ENCODE assay signal across 21 cellular contexts in genomic region chr6:159974932-159975331, GRCh38. TPM values are rescaled to one million over a fixed set of nuclear protein-coding genes. Genes with fewer than 3 reads are reported as not detected.
DNase-seq lines count a peak whose midpoint lies in the region; ATAC-seq and TF ChIP-seq lines count a peak whose summit lies in the region.
"Had no signal": no experiment of that assay in that cellular context is flagged by ENCODE, and none has a peak within 500 bp of the region (broad histone marks: within the 10 kb centered on the region; RNA-seq: fewer than 3 reads in every experiment).

No MANE protein-coding gene starts in this region.

- no peaks in the 10 kb centered on the region for H3K9me3 Mint-ChIP-seq in activated T-helper 1 cell treated with anti-CD3 and anti-CD28 coated beads, Interleukin-12 subunit alpha, Interleukin-12 subunit beta, Interleukin-2, Interleukin-4 antibody, amounts not matched to agents 30 ng/mL and 10 ng/mL and 1 ng/mL, durations not matched to agents 14 hours and 24 hours and 36 hours
- no peaks in the 10 kb centered on the region for H3K9me3 Mint-ChIP-seq in natural killer cell treated with Interleukin-12 subunit alpha and Interleukin-12 subunit beta and Interleukin-15 and Interleukin-18, amount 100 ng/mL, for 72 hours
- H3K9me3 Mint-ChIP-seq: activated B cell treated with CpG ODN at 0.5 μM for 24 hours had no signal

- H3K27ac ChIP-seq in left ventricle myocardium inferior (replicated peaks) (peak overlapping the region; percentile 93), suprapubic skin (peak overlapping the region; percentile 8), prostate gland (no peak overlapping the region)

- H3K27me3 ChIP-seq in left ventricle myocardium inferior (ENCODE audit: low read depth) (no peaks in the 10 kb centered on the region), suprapubic skin (no peaks in the 10 kb centered on the region), prostate gland (replicated peaks; ENCODE audit: insufficient read depth) (no peaks in the 10 kb centered on the region)
- H3K27me3 ChIP-seq: adrenal gland, heart right ventricle, MG63, right lobe of liver, testis had no signal

- ATAC-seq in natural killer cell treated with Interleukin-12 subunit alpha and Interleukin-12 subunit beta and Interleukin-15 and Interleukin-18, amount 100 ng/mL, for 72 hours = no peak
- ATAC-seq: heart right ventricle, right lobe of liver, Right ventricle myocardium inferior had no signal

- no peaks in the 10 kb centered on the region for H3K27me3 Mint-ChIP-seq in activated T-helper 1 cell treated with anti-CD3 and anti-CD28 coated beads, Interleukin-12 subunit alpha, Interleukin-12 subunit beta, Interleukin-2, Interleukin-4 antibody, amounts not matched to agents 30 ng/mL and 10 ng/mL and 1 ng/mL, durations not matched to agents 14 hours and 24 hours and 36 hours (ENCODE audit: insufficient read depth)
- no peaks in the 10 kb centered on the region for H3K27me3 Mint-ChIP-seq in natural killer cell treated with Interleukin-12 subunit alpha and Interleukin-12 subunit beta and Interleukin-15 and Interleukin-18, amount 100 ng/mL, for 72 hours
- H3K27me3 Mint-ChIP-seq: activated B cell treated with CpG ODN at 0.5 μM for 24 hours had no signal

- peak overlapping the region; percentile 96 for H3K27ac Mint-ChIP-seq in activated T-helper 1 cell treated with anti-CD3 and anti-CD28 coated beads, Interleukin-12 subunit alpha, Interleukin-12 subunit beta, Interleukin-2, Interleukin-4 antibody, amounts not matched to agents 30 ng/mL and 10 ng/mL and 1 ng/mL, durations not matched to agents 14 hours and 24 hours and 36 hours
- H3K27ac Mint-ChIP-seq in natural killer cell treated with Interleukin-12 subunit alpha and Interleukin-12 subunit beta and Interleukin-15 and Interleukin-18, amount 100 ng/mL, for 72 hours = peak overlapping the region; percentile 99
- H3K27ac Mint-ChIP-seq: activated B cell treated with CpG ODN at 0.5 μM for 24 hours had no signal

- H3K4me1 Mint-ChIP-seq in activated T-helper 1 cell treated with anti-CD3 and anti-CD28 coated beads, Interleukin-12 subunit alpha, Interleukin-12 subunit beta, Interleukin-2, Interleukin-4 antibody, amounts not matched to agents 30 ng/mL and 10 ng/mL and 1 ng/mL, durations not matched to agents 14 hours and 24 hours and 36 hours (ENCODE audit: low read depth) = peaks cover 93% of the 10 kb centered on the region
- H3K4me1 Mint-ChIP-seq in natural killer cell treated with Interleukin-12 subunit alpha and Interleukin-12 subunit beta and Interleukin-15 and Interleukin-18, amount 100 ng/mL, for 72 hours (ENCODE audit: low read depth in 2 of 2) = peaks cover 87 to 93% of the 10 kb centered on the region in 2 donors

- no peak for TF ChIP-seq EP300 in suprapubic skin (IDR thresholded peaks at IDR 0.05)

- intact Hi-C loops in left ventricle myocardium inferior (cut with micrococcal nuclease) (no loop called here), cardiac septum (cut with DNase I) (loop anchor here (5.0 kb wide), 1 partner anchor 32 kb away; no protein-coding TSS in a partner anchor), prostate gland (cut with DNase I) (loop anchor here (5.0 kb wide), 1 partner anchor 52 kb away; no protein-coding TSS in a partner anchor)
- intact Hi-C loops in activated T-helper 1 cell treated with anti-CD3 and anti-CD28 coated beads, Interleukin-12 subunit alpha, Interleukin-12 subunit beta, Interleukin-2, Interleukin-4 antibody, amounts not matched to agents 30 ng/mL and 10 ng/mL and 1 ng/mL, durations not matched to agents 14 hours and 24 hours and 36 hours (cut with micrococcal nuclease) = loop anchor here (1.0 to 10.0 kb wide), 6 partner anchors 7 to 1323 kb away; partner anchors contain the start of genes EZR, SYTL3 and TAGAP

- H3K9me3 ChIP-seq in left ventricle myocardium inferior (replicated peaks) (no peaks in the 10 kb centered on the region), suprapubic skin (no peaks in the 10 kb centered on the region), prostate gland (no peaks in the 10 kb centered on the region)
- H3K9me3 ChIP-seq: adrenal gland, heart right ventricle, MG63, right lobe of liver, testis had no signal

- H3K4me3 Mint-ChIP-seq in activated T-helper 1 cell treated with anti-CD3 and anti-CD28 coated beads, Interleukin-12 subunit alpha, Interleukin-12 subunit beta, Interleukin-2, Interleukin-4 antibody, amounts not matched to agents 30 ng/mL and 10 ng/mL and 1 ng/mL, durations not matched to agents 14 hours and 24 hours and 36 hours = peak overlapping the region; percentile 77
- peak overlapping the region; percentile 87 for H3K4me3 Mint-ChIP-seq in natural killer cell treated with Interleukin-12 subunit alpha and Interleukin-12 subunit beta and Interleukin-15 and Interleukin-18, amount 100 ng/mL, for 72 hours
- H3K4me3 Mint-ChIP-seq: activated B cell treated with CpG ODN at 0.5 μM for 24 hours had no signal

- H3K36me3 ChIP-seq in left ventricle myocardium inferior (no peaks in the 10 kb centered on the region), suprapubic skin (no peaks in the 10 kb centered on the region), prostate gland (no peaks in the 10 kb centered on the region)
- H3K36me3 ChIP-seq: adrenal gland, heart right ventricle, MG63, right lobe of liver had no signal

- TF ChIP-seq POLR2A in suprapubic skin (IDR thresholded peaks at IDR 0.05) (no peak), prostate gland (IDR thresholded peaks at IDR 0.05) (no peak)

- H3K4me1 ChIP-seq in left ventricle myocardium inferior = peaks cover 100% of the 10 kb centered on the region
- peaks cover 59% of the 10 kb centered on the region for H3K4me1 ChIP-seq in suprapubic skin
- peaks cover 7% of the 10 kb centered on the region for H3K4me1 ChIP-seq in prostate gland (replicated peaks)

- H3K36me3 Mint-ChIP-seq in activated T-helper 1 cell treated with anti-CD3 and anti-CD28 coated beads, Interleukin-12 subunit alpha, Interleukin-12 subunit beta, Interleukin-2, Interleukin-4 antibody, amounts not matched to agents 30 ng/mL and 10 ng/mL and 1 ng/mL, durations not matched to agents 14 hours and 24 hours and 36 hours (ENCODE audit: low read depth) = peaks cover 35% of the 10 kb centered on the region
- peaks cover 36% of the 10 kb centered on the region for H3K36me3 Mint-ChIP-seq in natural killer cell treated with Interleukin-12 subunit alpha and Interleukin-12 subunit beta and Interleukin-15 and Interleukin-18, amount 100 ng/mL, for 72 hours

- TF ChIP-seq CTCF in left ventricle myocardium inferior (IDR thresholded peaks at IDR 0.05; ENCODE audit: borderline replicate concordance) = no peak
- no peak for TF ChIP-seq CTCF in suprapubic skin (IDR thresholded peaks at IDR 0.05)
- TF ChIP-seq CTCF in prostate gland (IDR thresholded peaks at IDR 0.05) = no peak

- 92% methylated on average over 7 of the region's 7 CpGs for WGBS in suprapubic skin
- WGBS in prostate gland = 90% methylated on average over 7 of the region's 7 CpGs

- DNase-seq in left ventricle myocardium inferior (no peak), cardiac septum (ENCODE audit: low spot score) (no peak), suprapubic skin (ENCODE audit: low spot score in 2 of 2) (no peak), NCI-H1092 (lab: John Stamatoyannopoulos, UW) (no peak), prostate gland (ENCODE audit: low spot score) (no peak), DMS53 (lab: John Stamatoyannopoulos, UW) (no peak)
- DNase-seq in activated T-helper 1 cell treated with anti-CD3 and anti-CD28 coated beads, Interleukin-12 subunit alpha, Interleukin-12 subunit beta, Interleukin-2, Interleukin-4 antibody, amounts not matched to agents 30 ng/mL and 10 ng/mL and 1 ng/mL, durations not matched to agents 14 hours and 24 hours and 36 hours (ENCODE audit: low spot score) = no peak
- no peak for DNase-seq in natural killer cell treated with Interleukin-12 subunit alpha and Interleukin-12 subunit beta and Interleukin-15 and Interleukin-18, amount 100 ng/mL, for 72 hours (ENCODE audit: low spot score)
- DNase-seq: activated B cell treated with CpG ODN at 0.5 μM for 24 hours; adrenal gland; Calu3; caudate nucleus; GDM1; heart right ventricle; MG63; NCI-H187 treated with DMSO at 0.1 percent for 48 hours; right lobe of liver; stimulated activated CD4-positive, alpha-beta T cell treated with anti-CD3 and anti-CD28 coated beads, Interleukin-1b, Interleukin-23, amount 100 ng/mL, for 48 hours; T-helper 2 cell; testis had no signal

- H3K4me3 ChIP-seq in left ventricle myocardium inferior (no peak overlapping the region), suprapubic skin (no peak overlapping the region), prostate gland (no peak overlapping the region)
- H3K4me3 ChIP-seq: adrenal gland, heart right ventricle, MG63, right lobe of liver, testis had no signal

RNA-seq across cellular contexts. Expression of gene IGF2R, which starts 6.0 kb away (rescaled TPM):
- total RNA-seq in left ventricle myocardium inferior (66.8 TPM), cardiac septum (54.6 TPM), suprapubic skin (100 to 1,000 TPM in 1 of 4 donors, 10 to 100 TPM in 3; 58.2 to 137 (median 90.6) TPM), prostate gland (10 to 100 TPM; 60.3 to 91.3 TPM)
- total RNA-seq in activated T-helper 1 cell treated with anti-CD3 and anti-CD28 coated beads, Interleukin-12 subunit alpha, Interleukin-12 subunit beta, Interleukin-2, Interleukin-4 antibody, amounts not matched to agents 30 ng/mL and 10 ng/mL and 1 ng/mL, durations not matched to agents 14 hours and 24 hours and 36 hours = 118 and 126 TPM in 2 replicates
- total RNA-seq in natural killer cell treated with Interleukin-12 subunit alpha and Interleukin-12 subunit beta and Interleukin-15 and Interleukin-18, amount 100 ng/mL, for 72 hours = 100 to 1,000 TPM; 290 to 377 TPM

Comparison
In these comparisons a context has a peak if more than half of its experiments do, and no peak if none do; other contexts are left out.
1. H3K27ac ChIP-seq: peak in left ventricle myocardium inferior (single experiment) and suprapubic skin (single experiment); none in prostate gland (0 of 2).